ENCODE assay signal across 12 cellular contexts in genomic region chr4:154584259-154584658, GRCh38. TPM values are rescaled to one million over a fixed set of nuclear protein-coding genes. Genes with fewer than 3 reads are reported as not detected.
"Had no signal": no experiment of that assay in that cellular context is flagged by ENCODE, and none has a peak within 500 bp of the region (broad histone marks: within the 10 kb centered on the region; RNA-seq: fewer than 3 reads in every experiment).

No MANE protein-coding gene starts in this region.

- DNase-seq: GOT3, H7, HFFc6, IMR-90, Karpas-422, KBM-7 had no signal

- H3K27ac ChIP-seq: HL-60, KMS-11 had no signal

- H3K4me2 ChIP-seq: KMS-11 had no signal

- H3K9ac ChIP-seq: KMS-11 had no signal

- H3K9me3 ChIP-seq: HAP-1 had no signal

- H3K4me1 ChIP-seq: HAP-1 had no signal

- ATAC-seq: HCT116 had no signal

- H3K4me3 ChIP-seq: HAP-1 had no signal

- H3K36me3 ChIP-seq: HAP-1 had no signal

RNA-seq across cellular contexts. Expression of gene FGA, which starts 6.3 kb away (rescaled TPM):
- total RNA-seq: H4, H7, HFFc6, HT1080, IMR-90 had no signal
- polyA plus RNA-seq: IMR-90 had no signal

RNA-seq across cellular contexts. Expression of gene FGB, which starts 21.4 kb away (rescaled TPM):
- total RNA-seq: H7, HFFc6, HT1080, IMR-90 had no signal
- polyA plus RNA-seq: IMR-90 had no signal

RNA-seq across cellular contexts. Expression of gene FGG, which starts 28.2 kb away (rescaled TPM):
- total RNA-seq: H4, H7, HFFc6, IMR-90 had no signal
- polyA plus RNA-seq: IMR-90 had no signal
